18 cellular contexts compared by ENCODE assay signal in the genomic region with DNA sequence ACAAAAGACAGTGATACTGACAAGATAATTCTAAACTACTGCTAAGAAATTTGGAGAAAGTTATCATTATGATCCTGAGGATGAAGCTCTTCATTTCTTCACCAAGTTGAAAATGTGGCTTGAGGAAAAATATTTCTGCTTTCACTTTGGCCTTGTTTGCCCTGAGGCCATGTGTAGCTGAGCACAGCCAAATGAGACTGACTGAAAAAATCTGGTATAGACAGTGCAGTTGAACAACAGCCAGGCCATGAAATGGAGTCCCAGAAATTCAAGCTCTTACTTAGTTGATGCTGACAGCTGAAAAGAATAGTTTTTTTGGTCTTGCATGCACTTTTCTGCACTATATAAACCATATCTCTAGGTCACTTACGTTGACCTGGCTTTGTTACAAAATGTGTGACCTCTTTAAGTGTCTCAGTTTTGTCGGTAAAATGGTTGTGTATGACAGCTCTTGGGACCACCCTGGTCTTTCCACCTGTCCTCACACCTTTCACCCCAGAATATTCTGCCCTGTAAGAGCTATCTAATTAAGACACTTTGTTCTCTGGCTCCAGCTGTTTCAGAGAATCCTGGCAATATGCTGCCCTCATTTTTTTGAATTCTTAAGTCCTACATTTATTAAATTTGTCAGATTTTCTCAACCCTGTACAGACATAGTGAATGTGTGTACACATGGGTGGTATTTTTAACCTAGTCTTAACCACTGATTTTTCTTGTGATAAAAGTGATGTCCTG.
DNase-seq lines count a peak whose midpoint lies in the region; ATAC-seq and TF ChIP-seq lines count a peak whose summit lies in the region.
"Had no signal": no experiment of that assay in that cellular context is flagged by ENCODE, and none has a peak within 500 bp of the region (broad histone marks: within the 10 kb centered on the region; RNA-seq: fewer than 3 reads in every experiment).

No MANE protein-coding gene starts in this region.

- no peaks in the 10 kb centered on the region for H3K36me3 ChIP-seq in BE2C
- H3K36me3 ChIP-seq: neural progenitor cell, tibial artery had no signal

- H3K27me3 Mint-ChIP-seq in stimulated activated naive CD8-positive, alpha-beta T cell treated with anti-CD3 and anti-CD28 coated beads, Interleukin-15, amount 100 ng/mL, for 72 hours: peaks cover 7% of the 10 kb centered on the region
- H3K27me3 Mint-ChIP-seq: activated CD4-positive, alpha-beta memory T cell treated with anti-CD3 and anti-CD28 coated beads, Interleukin-2, amount 10 ng/mL, durations not matched to agents 7 days and 5 days; IgD-negative memory B cell had no signal

- H3K4me3 ChIP-seq in AG09309 (ENCODE audit: control insufficient read depth, low read depth, low read length): no peak overlapping the region
- no peak overlapping the region for H3K4me3 ChIP-seq in choroid plexus epithelial cell (ENCODE audit: low read depth, low read length)
- no peak overlapping the region for H3K4me3 ChIP-seq in BE2C (ENCODE audit: low read depth, low read length)
- H3K4me3 ChIP-seq: coronary artery, neural progenitor cell, tibial artery had no signal

- DNase-seq in AG09309 (ENCODE audit: low read depth) (peak; percentile 59), LHCN-M2 (ENCODE audit: low read depth) (peak; percentile 49), choroid plexus epithelial cell (ENCODE audit: low read depth) (peak; percentile 71), iris pigment epithelial cell (ENCODE audit: low read depth) (peak; percentile 66), BE2C (no peak), NCI-H187 (lab: John Stamatoyannopoulos, UW) (no peak)
- no peak for DNase-seq in stimulated activated naive CD8-positive, alpha-beta T cell treated with anti-CD3 and anti-CD28 coated beads, Interleukin-15, amount 100 ng/mL, for 72 hours
- DNase-seq: ACHN; activated CD4-positive, alpha-beta memory T cell treated with anti-CD3 and anti-CD28 coated beads, Interleukin-2, amount 10 ng/mL, durations not matched to agents 7 days and 5 days; NCI-H1105 treated with DMSO at 0.1 percent for 48 hours; stimulated activated CD8-positive, alpha-beta memory T cell treated with anti-CD3 and anti-CD28 coated beads, Interleukin-4, amount 100 ng/mL, for 48 hours; tibial artery had no signal

- H3K9me3 Mint-ChIP-seq in stimulated activated naive CD8-positive, alpha-beta T cell treated with anti-CD3 and anti-CD28 coated beads, Interleukin-15, amount 100 ng/mL, for 72 hours: no peaks in the 10 kb centered on the region
- H3K9me3 Mint-ChIP-seq: activated T-helper 1 cell treated with anti-CD3 and anti-CD28 coated beads, Interleukin-12 subunit alpha, Interleukin-12 subunit beta, Interleukin-2, Interleukin-4 antibody, amounts not matched to agents 30 ng/mL and 10 ng/mL and 1 ng/mL, durations not matched to agents 14 hours and 24 hours and 36 hours had no signal

- no peaks in the 10 kb centered on the region for H3K9me3 ChIP-seq in BE2C
- H3K9me3 ChIP-seq: tibial artery had no signal

- no peak for ATAC-seq in stimulated activated naive CD8-positive, alpha-beta T cell treated with anti-CD3 and anti-CD28 coated beads, Interleukin-15, amount 100 ng/mL, for 72 hours
- ATAC-seq in GM19397 (IDR thresholded peaks at IDR 0.05; ENCODE audit: unreplicated experiment): no peak
- ATAC-seq: HCT116 had no signal

- no peak overlapping the region for H3K27ac Mint-ChIP-seq in stimulated activated naive CD8-positive, alpha-beta T cell treated with anti-CD3 and anti-CD28 coated beads, Interleukin-15, amount 100 ng/mL, for 72 hours
- H3K27ac Mint-ChIP-seq: activated CD4-positive, alpha-beta memory T cell treated with anti-CD3 and anti-CD28 coated beads, Interleukin-2, amount 10 ng/mL, durations not matched to agents 7 days and 5 days; activated T-helper 1 cell treated with anti-CD3 and anti-CD28 coated beads, Interleukin-12 subunit alpha, Interleukin-12 subunit beta, Interleukin-2, Interleukin-4 antibody, amounts not matched to agents 30 ng/mL and 10 ng/mL and 1 ng/mL, durations not matched to agents 14 hours and 24 hours and 36 hours; IgD-negative memory B cell; neural progenitor cell had no signal

- no peaks in the 10 kb centered on the region; the same call in 1 of the 2 replicates for H3K4me1 ChIP-seq in BE2C

- H3K27me3 ChIP-seq in BE2C: no peaks in the 10 kb centered on the region; the same call in 1 of the 2 replicates
- H3K27me3 ChIP-seq: neural progenitor cell, tibial artery had no signal

- H3K4me1 Mint-ChIP-seq in stimulated activated naive CD8-positive, alpha-beta T cell treated with anti-CD3 and anti-CD28 coated beads, Interleukin-15, amount 100 ng/mL, for 72 hours: no peaks in the 10 kb centered on the region
- H3K4me1 Mint-ChIP-seq: activated CD4-positive, alpha-beta memory T cell treated with anti-CD3 and anti-CD28 coated beads, Interleukin-2, amount 10 ng/mL, durations not matched to agents 7 days and 5 days had no signal

- TF ChIP-seq CTCF in AG09309 (IDR thresholded peaks at IDR 0.05; ENCODE audit: control insufficient read depth, insufficient read depth, low read depth, low read length, missing control alignments) (no peak), choroid plexus epithelial cell (conservative IDR thresholded peaks at IDR 0.05; ENCODE audit: low read depth, low read length) (no peak), BE2C (IDR thresholded peaks at IDR 0.05; ENCODE audit: low read depth, low read length) (no peak)

- H3K4me3 Mint-ChIP-seq in stimulated activated naive CD8-positive, alpha-beta T cell treated with anti-CD3 and anti-CD28 coated beads, Interleukin-15, amount 100 ng/mL, for 72 hours: no peak overlapping the region
- H3K4me3 Mint-ChIP-seq: activated CD4-positive, alpha-beta memory T cell treated with anti-CD3 and anti-CD28 coated beads, Interleukin-2, amount 10 ng/mL, durations not matched to agents 7 days and 5 days; activated T-helper 1 cell treated with anti-CD3 and anti-CD28 coated beads, Interleukin-12 subunit alpha, Interleukin-12 subunit beta, Interleukin-2, Interleukin-4 antibody, amounts not matched to agents 30 ng/mL and 10 ng/mL and 1 ng/mL, durations not matched to agents 14 hours and 24 hours and 36 hours; IgD-negative memory B cell; neural progenitor cell had no signal

Comparison
In these comparisons a context has a peak if more than half of its experiments do, and no peak if none do; other contexts are left out.
1. DNase-seq: peak in AG09309 (single experiment), LHCN-M2 (single experiment), choroid plexus epithelial cell (single experiment) and iris pigment epithelial cell (single experiment); none in stimulated activated naive CD8-positive, alpha-beta T cell treated with anti-CD3 and anti-CD28 coated beads, Interleukin-15, amount 100 ng/mL, for 72 hours (0 of 2), BE2C (single experiment) and NCI-H187 (0 of 2).